18 cellular contexts compared by ENCODE assay signal in the genomic region with DNA sequence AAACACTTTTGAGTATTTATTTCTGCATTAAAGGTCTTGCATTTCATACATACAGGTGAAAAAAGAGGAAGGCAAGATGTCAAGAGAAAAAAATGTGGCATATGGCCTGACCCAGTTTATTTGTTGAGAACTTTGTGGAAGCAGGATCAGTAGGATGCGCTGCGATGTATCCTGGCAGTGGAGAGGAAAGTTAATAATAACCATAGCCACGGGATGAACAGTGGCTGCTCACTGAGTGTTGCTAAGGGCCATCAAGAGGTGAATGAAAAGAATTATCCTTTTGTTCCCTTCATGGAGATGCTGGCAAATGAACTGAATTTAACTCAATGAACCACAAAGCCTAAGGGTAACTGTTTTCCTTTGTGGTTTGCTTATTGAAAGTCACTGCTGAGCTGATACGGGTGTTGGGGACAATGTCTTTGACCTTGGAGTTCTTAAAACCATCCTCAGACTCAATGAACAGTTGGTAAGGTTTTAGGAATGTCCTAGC.
DNase-seq lines count a peak whose midpoint lies in the region; ATAC-seq and TF ChIP-seq lines count a peak whose summit lies in the region.
"Had no signal": no experiment of that assay in that cellular context is flagged by ENCODE, and none has a peak within 500 bp of the region (broad histone marks: within the 10 kb centered on the region; RNA-seq: fewer than 3 reads in every experiment).

No MANE protein-coding gene starts in this region.

- WGBS in endodermal cell (ENCODE audit: insufficient coverage in 1 of 2, insufficient read length in 1 of 2), 2 experiments: 86 to 90% methylated on average over 3 to 4 of the region's 4 CpGs

- H3K9me3 ChIP-seq in endodermal cell (ENCODE audit: control insufficient read depth, low read length) (no peaks in the 10 kb centered on the region), left lung (no peaks in the 10 kb centered on the region)

- H3K36me3 Mint-ChIP-seq in endodermal cell (ENCODE audit: low read depth) (no peaks in the 10 kb centered on the region), endothelial cell (ENCODE audit: low read depth, unreplicated experiment) (no peaks in the 10 kb centered on the region)
- no peaks in the 10 kb centered on the region for H3K36me3 Mint-ChIP-seq in activated CD4-positive, alpha-beta T cell treated with anti-CD3 and anti-CD28 coated beads, Interleukin-2, amount 10 ng/mL, durations not matched to agents 24 days and 14 days (ENCODE audit: low read depth)
- H3K36me3 Mint-ChIP-seq: CD8-positive, alpha-beta memory T cell; T-cell had no signal

- peak overlapping the region; percentile 83 for H3K27ac ChIP-seq in endodermal cell (ENCODE audit: low read depth, low read length)
- H3K27ac ChIP-seq in left lung: no peak overlapping the region
- H3K27ac ChIP-seq: SK-N-MC had no signal

- H3K9me3 Mint-ChIP-seq in endodermal cell: no peaks in the 10 kb centered on the region
- H3K9me3 Mint-ChIP-seq in endothelial cell (ENCODE audit: unreplicated experiment): no peaks in the 10 kb centered on the region
- H3K9me3 Mint-ChIP-seq in activated CD4-positive, alpha-beta T cell treated with anti-CD3 and anti-CD28 coated beads, Interleukin-2, amount 10 ng/mL, durations not matched to agents 24 days and 14 days: no peaks in the 10 kb centered on the region

- no peak overlapping the region for H3K27ac Mint-ChIP-seq in endodermal cell
- H3K27ac Mint-ChIP-seq in endothelial cell (ENCODE audit: unreplicated experiment): no peak overlapping the region
- H3K27ac Mint-ChIP-seq in activated CD4-positive, alpha-beta T cell treated with anti-CD3 and anti-CD28 coated beads, Interleukin-2, amount 10 ng/mL, durations not matched to agents 24 days and 14 days: no peak overlapping the region
- H3K27ac Mint-ChIP-seq: B cell; CD8-positive, alpha-beta memory T cell; T-cell had no signal

- H3K36me3 ChIP-seq in endodermal cell (ENCODE audit: control insufficient read depth, insufficient read depth, low read length) (no peaks in the 10 kb centered on the region), left lung (no peaks in the 10 kb centered on the region)

- intact Hi-C loops in left lung (cut with DNase I): no loop called here
- intact Hi-C loops in activated CD4-positive, alpha-beta T cell treated with anti-CD3 and anti-CD28 coated beads, Interleukin-2, amount 10 ng/mL, durations not matched to agents 24 days and 14 days (cut with micrococcal nuclease): loop anchor here (10.0 kb wide), 1 partner anchor 663 kb away; no protein-coding TSS in a partner anchor

- ATAC-seq in left lung: no peak
- no peak for ATAC-seq in HG02870 (IDR thresholded peaks at IDR 0.05; ENCODE audit: unreplicated experiment)
- ATAC-seq: T-cell had no signal

- H3K4me1 ChIP-seq in endodermal cell (ENCODE audit: control insufficient read depth, insufficient read depth, low read length) (no peaks in the 10 kb centered on the region), left lung (no peaks in the 10 kb centered on the region)

- H3K4me1 Mint-ChIP-seq in endodermal cell (peaks cover 5% of the 10 kb centered on the region), endothelial cell (ENCODE audit: unreplicated experiment) (no peaks in the 10 kb centered on the region)
- no peaks in the 10 kb centered on the region for H3K4me1 Mint-ChIP-seq in activated CD4-positive, alpha-beta T cell treated with anti-CD3 and anti-CD28 coated beads, Interleukin-2, amount 10 ng/mL, durations not matched to agents 24 days and 14 days
- H3K4me1 Mint-ChIP-seq: B cell; CD8-positive, alpha-beta memory T cell; T-cell had no signal

- H3K4me3 Mint-ChIP-seq in endodermal cell: no peak overlapping the region
- H3K4me3 Mint-ChIP-seq in endothelial cell (ENCODE audit: unreplicated experiment): no peak overlapping the region
- no peak overlapping the region for H3K4me3 Mint-ChIP-seq in activated CD4-positive, alpha-beta T cell treated with anti-CD3 and anti-CD28 coated beads, Interleukin-2, amount 10 ng/mL, durations not matched to agents 24 days and 14 days
- H3K4me3 Mint-ChIP-seq: B cell; CD8-positive, alpha-beta memory T cell; T-cell had no signal

- H3K9ac ChIP-seq in endodermal cell (ENCODE audit: extremely low read depth, low read length, poor library complexity, severe bottlenecking): no peak overlapping the region

- H3K27me3 Mint-ChIP-seq in endodermal cell (ENCODE audit: insufficient read depth) (no peaks in the 10 kb centered on the region), endothelial cell (ENCODE audit: unreplicated experiment) (no peaks in the 10 kb centered on the region)
- H3K27me3 Mint-ChIP-seq in activated CD4-positive, alpha-beta T cell treated with anti-CD3 and anti-CD28 coated beads, Interleukin-2, amount 10 ng/mL, durations not matched to agents 24 days and 14 days: no peaks in the 10 kb centered on the region
- H3K27me3 Mint-ChIP-seq: B cell; CD8-positive, alpha-beta memory T cell had no signal

- TF ChIP-seq CTCF in endodermal cell (conservative IDR thresholded peaks at IDR 0.05) (no peak), endothelial cell (IDR thresholded peaks at IDR 0.05; ENCODE audit: unreplicated experiment) (no peak), left lung (IDR thresholded peaks at IDR 0.05) (no peak)

- H3K4me3 ChIP-seq in endodermal cell (ENCODE audit: low read length) (no peak overlapping the region), left lung (no peak overlapping the region)
- H3K4me3 ChIP-seq: SK-N-MC had no signal

- DNase-seq in COLO829 (ENCODE audit: low spot score) (peak; percentile 89), NCI-H187 (lab: John Stamatoyannopoulos, UW) (peak; percentile 19 to 41), NCI-H345 treated with DMSO at 0.1 percent for 48 hours (lab: John Stamatoyannopoulos, UW; ENCODE audit: unreplicated experiment) (peak; percentile 93), endodermal cell (no peak), endothelial cell (ENCODE audit: low spot score) (no peak), left lung (no peak)
- no peak for DNase-seq in activated CD4-positive, alpha-beta T cell treated with anti-CD3 and anti-CD28 coated beads, Interleukin-2, amount 10 ng/mL, durations not matched to agents 24 days and 14 days
- DNase-seq: ACHN; CD8-positive, alpha-beta memory T cell; EL; H7; NCI-H1694; NCI-H226; NCI-H69; T-cell had no signal

- H3K27me3 ChIP-seq in endodermal cell (ENCODE audit: control insufficient read depth, insufficient read depth, low read length, poor library complexity, severe bottlenecking) (peaks cover 16% of the 10 kb centered on the region), left lung (no peaks in the 10 kb centered on the region)

Comparison
In these comparisons a context has a peak if more than half of its experiments do, and no peak if none do; other contexts are left out.
1. DNase-seq: peak in COLO829 (single experiment), NCI-H187 (2 of 2) and NCI-H345 treated with DMSO at 0.1 percent for 48 hours (single experiment); none in endodermal cell (single experiment), endothelial cell (single experiment), left lung (0 of 2) and activated CD4-positive, alpha-beta T cell treated with anti-CD3 and anti-CD28 coated beads, Interleukin-2, amount 10 ng/mL, durations not matched to agents 24 days and 14 days (single experiment).